Comparison of ENCODE assay signal across 1 cellular context in the genomic region with DNA sequence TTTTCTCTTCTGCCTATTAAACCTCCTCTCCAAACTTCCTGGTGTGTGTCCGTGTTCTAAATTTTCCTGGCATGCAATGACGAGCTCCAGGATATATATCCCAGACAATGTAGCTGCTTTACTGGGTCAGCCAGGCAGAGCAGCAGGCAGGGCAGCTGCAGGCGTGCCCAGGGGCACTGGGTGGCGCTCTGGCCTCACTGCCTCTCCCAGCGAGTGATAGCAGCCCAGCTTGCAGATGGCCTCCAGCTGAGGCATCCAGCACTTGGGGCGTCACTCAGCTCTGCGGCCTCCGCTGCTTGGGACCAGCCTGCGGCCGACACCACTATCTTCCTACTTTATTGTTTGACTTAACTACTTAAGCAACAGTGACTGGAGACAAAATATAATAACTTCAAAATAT.
TF ChIP-seq lines count a peak whose summit lies in the region.

No MANE protein-coding gene starts in this region.

TF ChIP-seq in Ishikawa, 13 proteins besides CTCF, POLR2A, EP300 and RAD21 (continued from another document):
- TF ChIP-seq NFIC (IDR thresholded peaks at IDR 0.05) (no peak), ZBTB7A (IDR thresholded peaks at IDR 0.05; ENCODE audit: low read depth) (no peak)
TF ChIP-seq in Ishikawa: peak in this region for 0.
